ENCODE assay signal across 3 cellular contexts in the genomic region with DNA sequence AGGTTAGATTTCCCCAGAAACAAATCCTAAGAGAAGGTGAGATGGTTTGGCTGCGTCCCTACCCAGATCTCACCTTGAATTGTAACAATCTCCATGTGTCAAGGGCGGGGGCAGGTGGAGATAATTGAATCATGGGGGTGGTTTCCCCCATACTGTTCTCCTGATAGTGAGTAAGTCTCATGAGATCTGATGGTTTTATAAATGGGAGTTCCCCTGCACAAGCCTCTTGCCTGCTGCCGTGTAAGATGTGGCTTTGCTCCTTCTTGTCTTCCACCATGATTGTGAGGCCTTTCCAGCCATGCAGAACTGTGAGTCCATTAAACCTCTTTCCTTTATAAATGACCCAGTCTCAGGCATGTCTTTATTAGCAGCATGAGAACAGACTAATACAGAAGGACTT.
DNase-seq lines count a peak whose midpoint lies in the region; ATAC-seq lines count a peak whose summit lies in the region.
"Not testable (repeated sequence)": the region's sequence is repeated elsewhere in the genome, so short reads cannot be mapped to it uniquely, and the experiment has no call there.

No MANE protein-coding gene starts in this region.

- H3K4me3 Mint-ChIP-seq in activated CD4-positive, alpha-beta T cell treated with anti-CD3 and anti-CD28 coated beads for 36 hours; activated T-helper 17 cell treated with anti-CD3 and anti-CD28 coated beads, Interleukin-2, amount 50 U/mL, for 72 hours; activated naive CD4-positive, alpha-beta T cell treated with anti-CD3 and anti-CD28 coated beads for 36 hours: not testable (repeated sequence)

- CTCF ChIA-PET in activated CD4-positive, alpha-beta T cell treated with anti-CD3 and anti-CD28 coated beads for 36 hours (lab: Charles Lee); activated naive CD4-positive, alpha-beta T cell treated with anti-CD3 and anti-CD28 coated beads for 36 hours (lab: Charles Lee): not testable (repeated sequence)

- H3K27ac Mint-ChIP-seq in activated CD4-positive, alpha-beta T cell treated with anti-CD3 and anti-CD28 coated beads for 36 hours; activated T-helper 17 cell treated with anti-CD3 and anti-CD28 coated beads, Interleukin-2, amount 50 U/mL, for 72 hours; activated naive CD4-positive, alpha-beta T cell treated with anti-CD3 and anti-CD28 coated beads for 36 hours: not testable (repeated sequence)

- POLR2A ChIA-PET in activated CD4-positive, alpha-beta T cell treated with anti-CD3 and anti-CD28 coated beads for 36 hours (lab: Charles Lee), result not testable (repeated sequence)

- not testable (repeated sequence) for H3K27me3 Mint-ChIP-seq in activated CD4-positive, alpha-beta T cell treated with anti-CD3 and anti-CD28 coated beads for 36 hours; activated T-helper 17 cell treated with anti-CD3 and anti-CD28 coated beads, Interleukin-2, amount 50 U/mL, for 72 hours; activated naive CD4-positive, alpha-beta T cell treated with anti-CD3 and anti-CD28 coated beads for 36 hours (ENCODE audit: low read depth)

- intact Hi-C loops in activated CD4-positive, alpha-beta T cell treated with anti-CD3 and anti-CD28 coated beads for 36 hours (cut with DNase I, micrococcal nuclease); activated naive CD4-positive, alpha-beta T cell treated with anti-CD3 and anti-CD28 coated beads for 36 hours (cut with micrococcal nuclease): not testable (repeated sequence)

- H3K36me3 Mint-ChIP-seq in activated CD4-positive, alpha-beta T cell treated with anti-CD3 and anti-CD28 coated beads for 36 hours (ENCODE audit: low read depth); activated T-helper 17 cell treated with anti-CD3 and anti-CD28 coated beads, Interleukin-2, amount 50 U/mL, for 72 hours (ENCODE audit: low read depth); activated naive CD4-positive, alpha-beta T cell treated with anti-CD3 and anti-CD28 coated beads for 36 hours (ENCODE audit: low read depth): not testable (repeated sequence)

- DNase-seq in activated CD4-positive, alpha-beta T cell treated with anti-CD3 and anti-CD28 coated beads for 36 hours, result not testable (repeated sequence)
- peak; percentile 5 for DNase-seq in activated naive CD4-positive, alpha-beta T cell treated with anti-CD3 and anti-CD28 coated beads for 36 hours

- H3K9me3 Mint-ChIP-seq in activated CD4-positive, alpha-beta T cell treated with anti-CD3 and anti-CD28 coated beads for 36 hours (ENCODE audit: low read depth); activated T-helper 17 cell treated with anti-CD3 and anti-CD28 coated beads, Interleukin-2, amount 50 U/mL, for 72 hours; activated naive CD4-positive, alpha-beta T cell treated with anti-CD3 and anti-CD28 coated beads for 36 hours: not testable (repeated sequence)

- H3K4me1 Mint-ChIP-seq in activated CD4-positive, alpha-beta T cell treated with anti-CD3 and anti-CD28 coated beads for 36 hours; activated T-helper 17 cell treated with anti-CD3 and anti-CD28 coated beads, Interleukin-2, amount 50 U/mL, for 72 hours; activated naive CD4-positive, alpha-beta T cell treated with anti-CD3 and anti-CD28 coated beads for 36 hours (ENCODE audit: low read depth): not testable (repeated sequence)

- ATAC-seq in activated CD4-positive, alpha-beta T cell treated with anti-CD3 and anti-CD28 coated beads for 36 hours, result peak; percentile 16
- ATAC-seq in activated T-helper 17 cell treated with anti-CD3 and anti-CD28 coated beads, Interleukin-2, amount 50 U/mL, for 72 hours (replicated peaks), result peak; percentile 65
